ENCODE assay signal across 8 cellular contexts in genomic region chr1:202315576-202316168, GRCh38. TPM values are rescaled to one million over a fixed set of nuclear protein-coding genes. Genes with fewer than 3 reads are reported as not detected.
DNase-seq lines count a peak whose midpoint lies in the region; ATAC-seq and TF ChIP-seq lines count a peak whose summit lies in the region.

No MANE protein-coding gene starts in this region.

- H3K9me3 ChIP-seq in neural progenitor cell (ENCODE audit: low read depth): no peaks in the 10 kb centered on the region

- H3K27ac ChIP-seq in neural progenitor cell: no peak overlapping the region

- no peaks in the 10 kb centered on the region for H3K9me3 Mint-ChIP-seq in activated T-cell treated with anti-CD3 and anti-CD28 coated beads, Interleukin-2, amount 50 U/mL, for 72 hours
- H3K9me3 Mint-ChIP-seq in neural progenitor cell: no peaks in the 10 kb centered on the region

- DNase-seq in GM10266 (ENCODE audit: extremely low spot score): peak; percentile 80
- DNase-seq in LNCaP clone FGC (ENCODE audit: low read depth): peak; percentile 31
- DNase-seq in RPMI7951 (ENCODE audit: low read depth): peak; percentile 64
- DNase-seq in activated T-cell treated with anti-CD3 and anti-CD28 coated beads, Interleukin-2, amount 50 U/mL, for 72 hours: peak; percentile 72 to 78
- peak; percentile 81 for DNase-seq in fibroblast of pulmonary artery (ENCODE audit: low read depth)
- DNase-seq in neural progenitor cell (ENCODE audit: low spot score): peak; percentile 90
- DNase-seq in stromal cell of bone marrow (ENCODE audit: low read depth): peak; percentile 34

- TF ChIP-seq CTCF in GM10266 (IDR thresholded peaks at IDR 0.05; ENCODE audit: control insufficient read depth, insufficient read depth, low read depth, missing control alignments) (peak; percentile 98), LNCaP clone FGC (IDR thresholded peaks at IDR 0.05; ENCODE audit: control insufficient read depth, extremely low read depth, insufficient read depth) (peak; percentile 99), fibroblast of pulmonary artery (IDR thresholded peaks at IDR 0.05; ENCODE audit: low read length, missing control alignments) (peak; percentile 99), neural progenitor cell (IDR thresholded peaks at IDR 0.05) (peak; percentile 99)

- no peaks in the 10 kb centered on the region for H3K36me3 ChIP-seq in neural progenitor cell

- no peak overlapping the region for H3K27ac Mint-ChIP-seq in activated T-cell treated with anti-CD3 and anti-CD28 coated beads, Interleukin-2, amount 50 U/mL, for 72 hours
- peak overlapping the region; percentile 85 for H3K27ac Mint-ChIP-seq in neural progenitor cell

- H3K4me3 Mint-ChIP-seq in activated T-cell treated with anti-CD3 and anti-CD28 coated beads, Interleukin-2, amount 50 U/mL, for 72 hours: no peak overlapping the region
- H3K4me3 Mint-ChIP-seq in neural progenitor cell: peak overlapping the region; percentile 27

- H3F3A ChIP-seq in neural progenitor cell (ENCODE audit: low read depth): no peaks in the 10 kb centered on the region

- H3K36me3 Mint-ChIP-seq in activated T-cell treated with anti-CD3 and anti-CD28 coated beads, Interleukin-2, amount 50 U/mL, for 72 hours (ENCODE audit: insufficient read depth in 2 of 2): no peaks in the 10 kb centered on the region
- H3K36me3 Mint-ChIP-seq in neural progenitor cell: no peaks in the 10 kb centered on the region

- peak; percentile 65 to 80 for ATAC-seq in activated T-cell treated with anti-CD3 and anti-CD28 coated beads, Interleukin-2, amount 50 U/mL, for 72 hours (replicated peaks in 1 of 2)
- ATAC-seq in HG02973 (IDR thresholded peaks at IDR 0.05; ENCODE audit: unreplicated experiment): no peak

- no peak overlapping the region for H3K4me3 ChIP-seq in LNCaP clone FGC (ENCODE audit: low read depth, low read length)
- H3K4me3 ChIP-seq in fibroblast of pulmonary artery (replicated peaks; ENCODE audit: low read depth, low read length): no peak overlapping the region
- H3K4me3 ChIP-seq in neural progenitor cell: no peak overlapping the region

- H2AFZ ChIP-seq in neural progenitor cell (replicated peaks): no peak overlapping the region

- H3K4me1 ChIP-seq in neural progenitor cell: no peaks in the 10 kb centered on the region

- no peak overlapping the region for H3K4me2 ChIP-seq in neural progenitor cell

- H3K4me1 Mint-ChIP-seq in activated T-cell treated with anti-CD3 and anti-CD28 coated beads, Interleukin-2, amount 50 U/mL, for 72 hours (ENCODE audit: low read depth): peaks cover 12% of the 10 kb centered on the region
- H3K4me1 Mint-ChIP-seq in neural progenitor cell: peaks cover 3% of the 10 kb centered on the region

- peaks cover 10% of the 10 kb centered on the region for H3K27me3 Mint-ChIP-seq in activated T-cell treated with anti-CD3 and anti-CD28 coated beads, Interleukin-2, amount 50 U/mL, for 72 hours (ENCODE audit: low read depth)
- peaks cover 19% of the 10 kb centered on the region for H3K27me3 Mint-ChIP-seq in neural progenitor cell (ENCODE audit: insufficient read depth, low read depth)

- H3K9ac ChIP-seq in neural progenitor cell: no peak overlapping the region

- H4K20me1 ChIP-seq in neural progenitor cell (ENCODE audit: low read depth): no peaks in the 10 kb centered on the region

- H3K27me3 ChIP-seq in neural progenitor cell: no peaks in the 10 kb centered on the region

- no peaks in the 10 kb centered on the region for H3K79me2 ChIP-seq in neural progenitor cell (ENCODE audit: low read depth)

RNA-seq across cellular contexts. Expression of gene UBE2T, which starts 26.1 kb away (rescaled TPM):
- 266 and 294 TPM in 2 replicates for total RNA-seq in RPMI7951 (2014; rRNA removed; shearing (Covaris generic))
- total RNA-seq in activated T-cell treated with anti-CD3 and anti-CD28 coated beads, Interleukin-2, amount 50 U/mL, for 72 hours: 10 to 100 TPM; 43.6 to 58.1 TPM
- total RNA-seq in neural progenitor cell (ENCODE audit: low replicate concordance): 71.5 and 88.1 TPM in 2 replicates

RNA-seq across cellular contexts. Expression of gene PPP1R12B, which starts 32.8 kb away (rescaled TPM):
- 11.2 and 18.2 TPM in 2 replicates for total RNA-seq in RPMI7951 (2014; rRNA removed; shearing (Covaris generic))
- 10 to 100 TPM; 17.6 to 27.0 TPM for total RNA-seq in activated T-cell treated with anti-CD3 and anti-CD28 coated beads, Interleukin-2, amount 50 U/mL, for 72 hours
- 17.5 and 21.8 TPM in 2 replicates for total RNA-seq in neural progenitor cell (ENCODE audit: low replicate concordance)

Comparison
In these comparisons a context has a peak if more than half of its experiments do, and no peak if none do; other contexts are left out.
1. DNase-seq: peak in every context shown above with its lines; median percentile 90 in neural progenitor cell; 81 in fibroblast of pulmonary artery; 80 in GM10266; 75 in activated T-cell treated with anti-CD3 and anti-CD28 coated beads, Interleukin-2, amount 50 U/mL, for 72 hours; 64 in RPMI7951; 34 in stromal cell of bone marrow; 31 in LNCaP clone FGC.